27 cellular contexts compared by ENCODE assay signal in the genomic region with DNA sequence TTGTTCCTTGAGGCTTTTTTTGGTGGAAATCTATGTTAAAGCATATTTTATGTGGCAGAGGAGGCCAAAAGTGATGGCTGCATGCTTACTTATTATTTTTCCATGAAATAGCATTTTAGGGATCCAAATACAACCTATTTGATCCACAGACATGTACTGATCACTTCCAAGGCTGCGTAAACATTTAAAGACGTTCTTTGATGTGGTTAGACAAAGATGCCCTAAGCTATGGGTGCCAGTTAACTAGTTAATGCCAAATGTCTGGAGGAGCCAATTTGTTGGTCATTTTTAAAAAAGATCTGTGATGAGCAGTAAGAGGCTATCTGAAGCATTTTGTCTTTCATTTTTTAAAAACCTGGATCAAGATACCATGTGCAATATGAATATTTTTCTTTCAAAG. TPM values are rescaled to one million over a fixed set of nuclear protein-coding genes. Genes with fewer than 3 reads are reported as not detected.
"Had no signal": no experiment of that assay in that cellular context is flagged by ENCODE, and none has a peak within 500 bp of the region (broad histone marks: within the 10 kb centered on the region; RNA-seq: fewer than 3 reads in every experiment).

No MANE protein-coding gene starts in this region.

- H3K9me3 ChIP-seq: breast epithelium, colonic mucosa had no signal

- H3K36me3 Mint-ChIP-seq: activated CD4-positive, alpha-beta memory T cell treated with anti-CD3 and anti-CD28 coated beads for 36 hours; WTC11 had no signal

- H3K27me3 ChIP-seq: breast epithelium, colonic mucosa had no signal

- ATAC-seq: Panc1, Right ventricle myocardium inferior, WTC11 had no signal

- H3K27ac ChIP-seq: breast epithelium, colonic mucosa, SK-N-MC had no signal

- H3K9me3 Mint-ChIP-seq: activated CD4-positive, alpha-beta T cell treated with anti-CD3 and anti-CD28 coated beads, Interleukin-2, amount 10 ng/mL, durations not matched to agents 24 days and 14 days; WTC11 had no signal

- DNase-seq: activated CD4-positive, alpha-beta memory T cell treated with anti-CD3 and anti-CD28 coated beads for 36 hours; activated CD4-positive, alpha-beta T cell treated with anti-CD3 and anti-CD28 coated beads, Interleukin-2, amount 10 ng/mL, durations not matched to agents 24 days and 14 days; activated CD4-positive, CD25-positive, alpha-beta regulatory T cell treated with anti-CD3 and anti-CD28 coated beads, Interleukin-2, amount 50 U/mL, for 72 hours; activated CD8-positive, alpha-beta memory T cell treated with anti-CD3 and anti-CD28 coated beads for 24 hours; activated naive CD8-positive, alpha-beta T cell treated with anti-CD3 and anti-CD28 coated beads, Interleukin-2, amount 10 ng/mL, durations not matched to agents 7 days and 5 days; activated T-cell treated with anti-CD3 and anti-CD28 coated beads, Interleukin-2, amount 50 U/mL, for 48 hours; aorta; caudate nucleus; colonic mucosa; MM.1S; NCI-H1105; NCI-H1436; NCI-H1694 treated with DMSO at 0.1 percent for 48 hours; NCI-H2029 treated with DMSO at 0.1 percent for 48 hours; NCI-H345; NCI-H510A treated with DMSO at 0.1 percent for 48 hours; NCI-H69; NK-92 treated with Interleukin-12 subunit alpha and Interleukin-12 subunit beta, amount 100 ng/mL, for 24 hours; OCI-M1; RPMI8226; T-helper 1 cell; T-helper 9 cell had no signal

- H3K4me3 Mint-ChIP-seq: activated CD4-positive, alpha-beta memory T cell treated with anti-CD3 and anti-CD28 coated beads for 36 hours; activated CD4-positive, alpha-beta T cell treated with anti-CD3 and anti-CD28 coated beads, Interleukin-2, amount 10 ng/mL, durations not matched to agents 24 days and 14 days; activated naive CD8-positive, alpha-beta T cell treated with anti-CD3 and anti-CD28 coated beads, Interleukin-2, amount 10 ng/mL, durations not matched to agents 7 days and 5 days; WTC11 had no signal

- H3K4me1 ChIP-seq: breast epithelium, colonic mucosa had no signal

- H3K27ac Mint-ChIP-seq: activated CD4-positive, alpha-beta memory T cell treated with anti-CD3 and anti-CD28 coated beads for 36 hours; activated CD4-positive, alpha-beta T cell treated with anti-CD3 and anti-CD28 coated beads, Interleukin-2, amount 10 ng/mL, durations not matched to agents 24 days and 14 days; activated naive CD8-positive, alpha-beta T cell treated with anti-CD3 and anti-CD28 coated beads, Interleukin-2, amount 10 ng/mL, durations not matched to agents 7 days and 5 days; WTC11 had no signal

- H3K36me3 ChIP-seq: breast epithelium, colonic mucosa had no signal

- H3K4me3 ChIP-seq: breast epithelium, colonic mucosa, SK-N-MC had no signal

- H3K27me3 Mint-ChIP-seq: activated CD4-positive, alpha-beta memory T cell treated with anti-CD3 and anti-CD28 coated beads for 36 hours; activated CD4-positive, alpha-beta T cell treated with anti-CD3 and anti-CD28 coated beads, Interleukin-2, amount 10 ng/mL, durations not matched to agents 24 days and 14 days had no signal

- H3K4me1 Mint-ChIP-seq: WTC11 had no signal

RNA-seq across cellular contexts. Expression of gene APOH, which starts 55.9 kb away (rescaled TPM):
- total RNA-seq: activated CD4-positive, alpha-beta memory T cell treated with anti-CD3 and anti-CD28 coated beads for 36 hours; activated CD4-positive, alpha-beta T cell treated with anti-CD3 and anti-CD28 coated beads, Interleukin-2, amount 10 ng/mL, durations not matched to agents 24 days and 14 days; activated naive CD8-positive, alpha-beta T cell treated with anti-CD3 and anti-CD28 coated beads, Interleukin-2, amount 10 ng/mL, durations not matched to agents 7 days and 5 days; aorta; breast epithelium; Right ventricle myocardium inferior had no signal
